ENCODE assay signal across 15 cellular contexts in the genomic region with DNA sequence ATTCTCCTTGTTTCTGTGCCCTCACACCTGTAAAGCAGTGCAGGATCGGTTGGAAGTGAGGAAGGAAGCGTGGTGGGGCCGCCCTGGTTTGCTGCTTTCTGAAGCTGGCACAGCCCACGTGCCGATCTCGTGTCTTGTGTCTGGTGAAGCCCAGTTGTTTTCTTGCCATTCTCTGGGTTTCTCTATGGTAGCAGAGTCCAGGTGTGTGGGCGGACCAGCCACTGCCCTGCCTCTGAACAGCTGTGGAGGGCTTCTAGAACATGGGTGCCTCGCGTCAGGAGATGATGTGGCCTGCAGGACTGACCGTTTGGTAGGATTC. TPM values are rescaled to one million over a fixed set of nuclear protein-coding genes. Genes with fewer than 3 reads are reported as not detected.
A peak's percentile ranks its signal among the peaks of the same experiment; 100 is the strongest.
DNase-seq lines count a peak whose midpoint lies in the region; ATAC-seq, FAIRE-seq and TF ChIP-seq lines count a peak whose summit lies in the region.
"Had no signal": no experiment of that assay in that cellular context is flagged by ENCODE, and none has a peak within 500 bp of the region (broad histone marks: within the 10 kb centered on the region; RNA-seq: fewer than 3 reads in every experiment).

No MANE protein-coding gene starts in this region.

- H2AFZ ChIP-seq in Karpas-422 (ENCODE audit: low read length): no peak overlapping the region

- H3K9me2 ChIP-seq in Karpas-422 (replicated peaks; ENCODE audit: insufficient read depth, low read length): no peaks in the 10 kb centered on the region

- H3K9me3 ChIP-seq in Karpas-422 (ENCODE audit: low read length): no peaks in the 10 kb centered on the region
- H3K9me3 ChIP-seq: esophagus squamous epithelium, thoracic aorta had no signal

- H3K4me2 ChIP-seq in Karpas-422 (ENCODE audit: low read depth, low read length, poor library complexity, severe bottlenecking): peak overlapping the region; percentile 50

- no peak overlapping the region for H3K9ac ChIP-seq in Karpas-422 (ENCODE audit: low read length)

- H3K27ac ChIP-seq in Karpas-422 (ENCODE audit: low read length): peak overlapping the region; percentile 81; the same call in 1 of the 2 replicates
- H3K27ac ChIP-seq: coronary artery, thoracic aorta had no signal

- peaks cover 52% of the 10 kb centered on the region for H3K4me1 ChIP-seq in Karpas-422 (ENCODE audit: low read length)

- no peak for DNase-seq in activated CD4-positive, alpha-beta T cell treated with anti-CD3 and anti-CD28 coated beads, Interleukin-2, amount 10 ng/mL, durations not matched to agents 24 days and 14 days
- DNase-seq in activated CD4-positive, alpha-beta T cell treated with anti-CD3 and anti-CD28 coated beads, Interleukin-2, amount 50 U/mL, for 48 hours: no peak
- DNase-seq in Karpas-422 (no peak), progenitor cell of endocrine pancreas (ENCODE audit: low spot score, unreplicated experiment) (no peak), DMS79 (lab: John Stamatoyannopoulos, UW) (no peak), frontal cortex (ENCODE audit: low spot score in 2 of 2) (no peak)
- no peak for DNase-seq in activated naive CD8-positive, alpha-beta T cell treated with anti-CD3 and anti-CD28 coated beads, Interleukin-2, amount 10 ng/mL, durations not matched to agents 7 days and 5 days
- DNase-seq: DMS153, esophagus squamous epithelium, NCI-H1417 treated with DMSO at 0.1 percent for 48 hours, NCI-H510A, PC-3 had no signal

- POLR2A ChIA-PET in activated naive CD8-positive, alpha-beta T cell treated with anti-CD3 and anti-CD28 coated beads, Interleukin-2, amount 10 ng/mL, durations not matched to agents 7 days and 5 days (lab: Charles Lee): interaction anchor here (0.9 to 1.9 kb wide), 5 partner anchors 8 to 240 kb away, joined by 3 to 9 read pairs (median 4); a partner anchor contains a TSS

- peaks cover 50% of the 10 kb centered on the region for H3K79me2 ChIP-seq in Karpas-422 (ENCODE audit: low read length)

- H3K27me3 ChIP-seq in Karpas-422 (ENCODE audit: low read length): no peaks in the 10 kb centered on the region
- H3K27me3 ChIP-seq: esophagus squamous epithelium had no signal

- H3K4me3 ChIP-seq in Karpas-422 (ENCODE audit: low read length): no peak overlapping the region
- H3K4me3 ChIP-seq: coronary artery, esophagus squamous epithelium, thoracic aorta had no signal

- peaks cover 34% of the 10 kb centered on the region for H3K36me3 Mint-ChIP-seq in activated CD4-positive, alpha-beta T cell treated with anti-CD3 and anti-CD28 coated beads, Interleukin-2, amount 10 ng/mL, durations not matched to agents 24 days and 14 days (ENCODE audit: low read depth)
- H3K36me3 Mint-ChIP-seq in activated naive CD8-positive, alpha-beta T cell treated with anti-CD3 and anti-CD28 coated beads, Interleukin-2, amount 10 ng/mL, durations not matched to agents 7 days and 5 days: peaks cover 12% of the 10 kb centered on the region
- peaks cover 2% of the 10 kb centered on the region for H3K36me3 Mint-ChIP-seq in progenitor cell of endocrine pancreas (ENCODE audit: insufficient read depth)

- H3K27ac Mint-ChIP-seq in activated CD4-positive, alpha-beta T cell treated with anti-CD3 and anti-CD28 coated beads, Interleukin-2, amount 10 ng/mL, durations not matched to agents 24 days and 14 days: peak overlapping the region; percentile 98
- H3K27ac Mint-ChIP-seq in activated naive CD8-positive, alpha-beta T cell treated with anti-CD3 and anti-CD28 coated beads, Interleukin-2, amount 10 ng/mL, durations not matched to agents 7 days and 5 days: peak overlapping the region; percentile 94
- peak overlapping the region; percentile 77 for H3K27ac Mint-ChIP-seq in progenitor cell of endocrine pancreas

- no peaks in the 10 kb centered on the region for H3K9me3 Mint-ChIP-seq in activated CD4-positive, alpha-beta T cell treated with anti-CD3 and anti-CD28 coated beads, Interleukin-2, amount 10 ng/mL, durations not matched to agents 24 days and 14 days
- no peaks in the 10 kb centered on the region for H3K9me3 Mint-ChIP-seq in activated naive CD8-positive, alpha-beta T cell treated with anti-CD3 and anti-CD28 coated beads, Interleukin-2, amount 10 ng/mL, durations not matched to agents 7 days and 5 days
- H3K9me3 Mint-ChIP-seq in progenitor cell of endocrine pancreas (ENCODE audit: low read depth): no peaks in the 10 kb centered on the region

- peaks cover 49% of the 10 kb centered on the region; the same call in 1 of the 2 replicates for H4K20me1 ChIP-seq in Karpas-422 (ENCODE audit: insufficient read depth, low read depth, low read length)

- H3K4me3 Mint-ChIP-seq in activated CD4-positive, alpha-beta T cell treated with anti-CD3 and anti-CD28 coated beads, Interleukin-2, amount 10 ng/mL, durations not matched to agents 24 days and 14 days: peak overlapping the region; percentile 86
- H3K4me3 Mint-ChIP-seq in activated naive CD8-positive, alpha-beta T cell treated with anti-CD3 and anti-CD28 coated beads, Interleukin-2, amount 10 ng/mL, durations not matched to agents 7 days and 5 days: peak overlapping the region; percentile 76
- H3K4me3 Mint-ChIP-seq in progenitor cell of endocrine pancreas (ENCODE audit: low read depth): peak overlapping the region; percentile 29

- H3K36me3 ChIP-seq in Karpas-422 (ENCODE audit: insufficient read depth, low read length): no peaks in the 10 kb centered on the region; the same call in 1 of the 2 replicates

- no peak for ATAC-seq in activated naive CD8-positive, alpha-beta T cell treated with anti-CD3 and anti-CD28 coated beads, Interleukin-2, amount 10 ng/mL, durations not matched to agents 7 days and 5 days (ENCODE audit: low read depth)
- no peak for ATAC-seq in GM19455 (IDR thresholded peaks at IDR 0.05; ENCODE audit: unreplicated experiment)
- ATAC-seq: PC-3 had no signal

- no peak for FAIRE-seq in frontal cortex (lab: Jason Lieb, UNC)

- no peak for TF ChIP-seq CTCF in progenitor cell of endocrine pancreas (IDR thresholded peaks at IDR 0.05; ENCODE audit: unreplicated experiment)

- H3K4me1 Mint-ChIP-seq in activated CD4-positive, alpha-beta T cell treated with anti-CD3 and anti-CD28 coated beads, Interleukin-2, amount 10 ng/mL, durations not matched to agents 24 days and 14 days: peaks cover 62% of the 10 kb centered on the region
- H3K4me1 Mint-ChIP-seq in activated naive CD8-positive, alpha-beta T cell treated with anti-CD3 and anti-CD28 coated beads, Interleukin-2, amount 10 ng/mL, durations not matched to agents 7 days and 5 days: peaks cover 54% of the 10 kb centered on the region
- H3K4me1 Mint-ChIP-seq in progenitor cell of endocrine pancreas (ENCODE audit: low read depth): peaks cover 30% of the 10 kb centered on the region

- H3K27me3 Mint-ChIP-seq in activated CD4-positive, alpha-beta T cell treated with anti-CD3 and anti-CD28 coated beads, Interleukin-2, amount 10 ng/mL, durations not matched to agents 24 days and 14 days: no peaks in the 10 kb centered on the region
- H3K27me3 Mint-ChIP-seq in activated naive CD8-positive, alpha-beta T cell treated with anti-CD3 and anti-CD28 coated beads, Interleukin-2, amount 10 ng/mL, durations not matched to agents 7 days and 5 days: no peaks in the 10 kb centered on the region
- peaks cover 14% of the 10 kb centered on the region for H3K27me3 Mint-ChIP-seq in progenitor cell of endocrine pancreas

- intact Hi-C loops in activated CD4-positive, alpha-beta T cell treated with anti-CD3 and anti-CD28 coated beads, Interleukin-2, amount 10 ng/mL, durations not matched to agents 24 days and 14 days (cut with micrococcal nuclease): loop anchor here (1.0 to 10.0 kb wide), 4 partner anchors 18 to 153 kb away; a partner anchor contains a TSS

RNA-seq across cellular contexts. Expression of a gene that starts 3.8 kb away (rescaled TPM):
- total RNA-seq in activated CD4-positive, alpha-beta T cell treated with anti-CD3 and anti-CD28 coated beads, Interleukin-2, amount 10 ng/mL, durations not matched to agents 24 days and 14 days: 41.1 and 41.6 TPM in 2 replicates
- total RNA-seq in Karpas-422 (2014; rRNA removed; shearing (Covaris generic); ENCODE audit: low replicate concordance): 30.4 and 49.4 TPM in 2 replicates
- 10 to 100 TPM; 53.0 to 53.7 TPM for total RNA-seq in activated naive CD8-positive, alpha-beta T cell treated with anti-CD3 and anti-CD28 coated beads, Interleukin-2, amount 10 ng/mL, durations not matched to agents 7 days and 5 days
- total RNA-seq in progenitor cell of endocrine pancreas (25.2 and 31.3 TPM in 2 replicates), frontal cortex (9.0 TPM)

Comparison
In these comparisons a context has a peak if more than half of its experiments do, and no peak if none do; other contexts are left out.
1. H3K4me3 Mint-ChIP-seq: peak in every context shown above with its lines; median percentile 86 in activated CD4-positive, alpha-beta T cell treated with anti-CD3 and anti-CD28 coated beads, Interleukin-2, amount 10 ng/mL, durations not matched to agents 24 days and 14 days; 76 in activated naive CD8-positive, alpha-beta T cell treated with anti-CD3 and anti-CD28 coated beads, Interleukin-2, amount 10 ng/mL, durations not matched to agents 7 days and 5 days; 29 in progenitor cell of endocrine pancreas.